Comparison of ENCODE assay signal across 19 cellular contexts in genomic region chr16:78693496-78693895, GRCh38.
"Had no signal": no experiment of that assay in that cellular context is flagged by ENCODE, and none has a peak within 500 bp of the region (broad histone marks: within the 10 kb centered on the region; RNA-seq: fewer than 3 reads in every experiment).

No MANE protein-coding gene starts in this region.

- H2AFZ ChIP-seq: neural progenitor cell had no signal

- H3K9ac ChIP-seq: neural progenitor cell had no signal

- H3K27me3 ChIP-seq: gastrocnemius medialis, neural progenitor cell, sigmoid colon, stomach, testis, tibial artery had no signal

- H3K4me1 ChIP-seq: gastrocnemius medialis, lower lobe of right lung, neural progenitor cell, prostate gland, sigmoid colon, stomach had no signal

- DNase-seq: effector CD8-positive, alpha-beta T cell; endodermal cell; foreskin fibroblast; gastrocnemius medialis; head of caudate nucleus; left ventricle myocardium superior; lower lobe of right lung; naive B cell; right cardiac atrium; sigmoid colon; stimulated activated CD4-positive, alpha-beta T cell treated with anti-CD3 and anti-CD28 coated beads, Interleukin-2, amount 100 ng/mL, for 24 hours; stimulated activated CD4-positive, alpha-beta T cell treated with anti-CD3 and anti-CD28 coated beads, Interleukin-4, amount 100 ng/mL, for 24 hours; stimulated activated naive CD4-positive, alpha-beta T cell treated with Interleukin-2 at 50 U/mL for 16 hours; stomach; testis; tibial artery had no signal

- H3K4me3 ChIP-seq: gastrocnemius medialis, lower lobe of right lung, neural progenitor cell, prostate gland, sigmoid colon, stomach, testis, tibial artery had no signal

- H3K36me3 ChIP-seq: gastrocnemius medialis, lower lobe of right lung, neural progenitor cell, prostate gland, sigmoid colon, stomach, tibial artery had no signal

- H3K9me3 ChIP-seq: gastrocnemius medialis, lower lobe of right lung, prostate gland, sigmoid colon, stomach, testis, tibial artery had no signal

- H3K4me2 ChIP-seq: neural progenitor cell had no signal

- H3K27ac ChIP-seq: epithelial cell of prostate, gastrocnemius medialis, lower lobe of right lung, neural progenitor cell, prostate gland, sigmoid colon, stomach, testis, tibial artery had no signal
